24 cellular contexts compared by ENCODE assay signal in the genomic region with DNA sequence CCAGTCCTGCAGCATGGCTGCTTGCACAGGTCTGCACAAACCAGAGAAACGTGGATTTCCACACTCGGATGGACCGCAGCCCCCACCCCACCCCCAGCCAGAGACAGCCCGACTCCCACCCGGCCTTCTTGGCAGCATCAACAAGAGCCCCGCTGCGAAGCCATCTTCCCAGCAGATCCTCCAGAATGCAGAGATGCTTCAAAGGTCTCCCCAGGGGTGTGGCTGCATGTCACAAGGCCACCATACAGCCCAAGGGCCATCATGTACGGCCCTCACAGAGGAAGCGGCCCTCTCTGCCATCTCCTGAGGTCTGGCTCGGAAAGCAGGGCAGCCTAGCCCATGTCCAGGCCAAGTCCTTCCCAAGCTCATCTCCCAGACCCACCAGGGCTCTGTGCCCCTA. TPM values are rescaled to one million over a fixed set of nuclear protein-coding genes. Genes with fewer than 3 reads are reported as not detected.
DNase-seq lines count a peak whose midpoint lies in the region; ATAC-seq, FAIRE-seq and TF ChIP-seq lines count a peak whose summit lies in the region.
"Had no signal": no experiment of that assay in that cellular context is flagged by ENCODE, and none has a peak within 500 bp of the region (broad histone marks: within the 10 kb centered on the region; RNA-seq: fewer than 3 reads in every experiment).

No MANE protein-coding gene starts in this region.

- H3K9me3 ChIP-seq in kidney (ENCODE audit: control insufficient read depth in 1 of 2, low read length in 2 of 2), result peaks cover 2 to 10% of the 10 kb centered on the region in 2 donors
- no peaks in the 10 kb centered on the region for H3K9me3 ChIP-seq in ovary
- H3K9me3 ChIP-seq in uterus, result no peaks in the 10 kb centered on the region
- H3K9me3 ChIP-seq: Caco-2 had no signal

- TF ChIP-seq CTCF in brain (conservative IDR thresholded peaks at IDR 0.05), result no peak
- TF ChIP-seq CTCF in kidney (IDR thresholded peaks at IDR 0.05; ENCODE audit: borderline replicate concordance, extremely low read depth, insufficient read depth), result no peak
- no peak for TF ChIP-seq CTCF in ovary (IDR thresholded peaks at IDR 0.05)
- no peak for TF ChIP-seq CTCF in uterus (IDR thresholded peaks at IDR 0.05)

- 39 to 59% (median 41%) methylated on average over 10 of the region's 10 CpGs for WGBS in ovary, 3 donors

- H3K4me3 ChIP-seq in H7 (ENCODE audit: insufficient read depth, low read depth, low read length), result no peak overlapping the region
- no peak overlapping the region for H3K4me3 ChIP-seq in kidney (ENCODE audit: low read length in 2 of 2)
- H3K4me3 ChIP-seq in ovary, result no peak overlapping the region
- no peak overlapping the region for H3K4me3 ChIP-seq in uterus
- H3K4me3 ChIP-seq: K562 had no signal

- ATAC-seq in left colon, result no peak
- ATAC-seq: HepG2, K562 had no signal

- H3K36me3 ChIP-seq in H7 (replicated peaks; ENCODE audit: control insufficient read depth, insufficient read depth, low read length) (no peaks in the 10 kb centered on the region; the same call in none of the 2 replicates), kidney (ENCODE audit: control insufficient read depth in 1 of 2, insufficient read depth in 2 of 2, low read length in 2 of 2) (peaks cover 2 to 9% of the 10 kb centered on the region in 2 donors), ovary (no peaks in the 10 kb centered on the region), uterus (no peaks in the 10 kb centered on the region)

- no peaks in the 10 kb centered on the region for H3K27me3 Mint-ChIP-seq in brain
- H3K27me3 Mint-ChIP-seq: CD4-positive, alpha-beta memory T cell had no signal

- FAIRE-seq in kidney (lab: Jason Lieb, UNC), result no peak
- FAIRE-seq: HepG2, K562, RCC 7860 had no signal

- intact Hi-C loops in kidney (cut with DNase I) (no loop called here), ovary (cut with DNase I) (loop anchor here in 1 of 4 donors (10.0 kb wide), 1 partner anchor 45 kb away; no protein-coding TSS in a partner anchor), left colon (cut with DNase I, micrococcal nuclease) (no loop called here), uterus (cut with DNase I; ENCODE audit: low total_unique reads) (no loop called here)

- H3K9ac ChIP-seq in kidney (ENCODE audit: low read length in 2 of 2), result no peak overlapping the region

- no peak for TF ChIP-seq EP300 in ovary (IDR thresholded peaks at IDR 0.05)

- no peaks in the 10 kb centered on the region for H3K27me3 ChIP-seq in H7 (ENCODE audit: control insufficient read depth, insufficient read depth, low read length)
- no peaks in the 10 kb centered on the region for H3K27me3 ChIP-seq in ovary
- H3K27me3 ChIP-seq in uterus, result no peaks in the 10 kb centered on the region

- peaks cover 17 to 25% (median 19%) of the 10 kb centered on the region in 5 experiments for H3K9me3 Mint-ChIP-seq in brain

- peak; percentile 50 for DNase-seq in H7
- peak; percentile 61 for DNase-seq in kidney
- peak in 3 of 5 donors; percentile 12 to 35 (median 12) for DNase-seq in ovary
- no peak for DNase-seq in left colon
- no peak for DNase-seq in NCI-H1105 (lab: John Stamatoyannopoulos, UW)
- DNase-seq in uterus, result no peak
- DNase-seq: Caco-2; CD4-positive, alpha-beta memory T cell; DMS 273 treated with DMSO at 0.1 percent for 48 hours; DMS79 treated with DMSO at 0.1 percent for 48 hours; H9; HFFc6; NCI-H1092; NCI-H1436 treated with DMSO at 0.1 percent for 48 hours; NCI-H2029; NCI-H226; NCI-H510A treated with DMSO at 0.1 percent for 48 hours; NCI-H774; NK-92 treated with Interleukin-12 subunit alpha and Interleukin-12 subunit beta, amount 100 ng/mL, for 24 hours had no signal

- no peak overlapping the region for H3K27ac ChIP-seq in kidney (ENCODE audit: low read depth in 2 of 2, low read length in 2 of 2)
- no peak overlapping the region for H3K27ac ChIP-seq in ovary
- H3K27ac ChIP-seq in uterus, result no peak overlapping the region
- H3K27ac ChIP-seq: HL-60 had no signal

- H3K36me3 Mint-ChIP-seq in brain, result peaks cover 37% of the 10 kb centered on the region

- no peak for TF ChIP-seq POLR2A in ovary (IDR thresholded peaks at IDR 0.05)
- TF ChIP-seq POLR2A in uterus (IDR thresholded peaks at IDR 0.05), result no peak

- H3K27ac Mint-ChIP-seq in brain, result peak overlapping the region in 4 of 5 experiments; percentile 59 to 88 (median 81)
- H3K27ac Mint-ChIP-seq: HFFc6 had no signal

- H3K4me1 Mint-ChIP-seq in brain, result peaks cover 61% of the 10 kb centered on the region

- H3K4me3 Mint-ChIP-seq in brain, result peak overlapping the region in 1 of 5 experiments; percentile 46
- H3K4me3 Mint-ChIP-seq: CD4-positive, alpha-beta memory T cell; H9; HFFc6 had no signal

- H3K4me1 ChIP-seq in kidney (ENCODE audit: control insufficient read depth in 1 of 2, insufficient read depth in 1 of 2, low read depth in 1 of 2, low read length in 2 of 2) (peaks cover 3 to 14% of the 10 kb centered on the region in 2 donors), ovary (ENCODE audit: insufficient read depth) (peaks cover 10% of the 10 kb centered on the region), uterus (peaks cover 0 to 11% of the 10 kb centered on the region in 2 donors)
- H3K4me1 ChIP-seq: Caco-2 had no signal

RNA-seq across cellular contexts. Expression of a gene that starts 11.5 kb away (rescaled TPM):
- total RNA-seq in H7 (2014; rRNA removed; shearing (Covaris generic)), result 48.6 and 63.1 TPM in 2 replicates
- polyA plus RNA-seq in brain (ENCODE audit: insufficient read depth, low read depth, low replicate concordance), result 27.7 TPM
- 31.4 TPM for total RNA-seq in kidney
- polyA plus RNA-seq in kidney (ENCODE audit: insufficient read depth, low read depth, low replicate concordance), result 6.5 TPM
- total RNA-seq in ovary, result 10 to 100 TPM; 14.3 to 72.7 (median 47.4) TPM
- polyA plus RNA-seq in ovary, result 10 to 100 TPM; 11.3 to 17.3 TPM
- total RNA-seq in left colon, result 10 to 100 TPM; 27.3 to 27.8 TPM
- 10 to 100 TPM in 3 of 4 donors, 1 to 10 TPM in 1; 2.3 to 95.8 (median 29.9) TPM for total RNA-seq in uterus

Comparison
In these comparisons a context has a peak if more than half of its experiments do, and no peak if none do; other contexts are left out.
1. DNase-seq: peak in H7 (single experiment), kidney (single experiment) and ovary (3 of 5); none in left colon (0 of 2), NCI-H1105 (single experiment) and uterus (0 of 2).